ENCODE assay signal across 15 cellular contexts in genomic region chr3:45528429-45528828, GRCh38.
A peak's percentile ranks its signal among the peaks of the same experiment; 100 is the strongest.
DNase-seq lines count a peak whose midpoint lies in the region; ATAC-seq and TF ChIP-seq lines count a peak whose summit lies in the region.
"Had no signal": no experiment of that assay in that cellular context is flagged by ENCODE, and none has a peak within 500 bp of the region (broad histone marks: within the 10 kb centered on the region; RNA-seq: fewer than 3 reads in every experiment).

No MANE protein-coding gene starts in this region.

- no peak for TF ChIP-seq POLR2A in lower leg skin (IDR thresholded peaks at IDR 0.05)

- H3K27me3 ChIP-seq in foreskin keratinocyte (no peaks in the 10 kb centered on the region), left lung (no peaks in the 10 kb centered on the region)
- H3K27me3 ChIP-seq: BE2C had no signal

- H3K4me3 Mint-ChIP-seq in activated T-cell treated with anti-CD3 and anti-CD28 coated beads, Interleukin-2, amount 50 U/mL, for 72 hours, result peak overlapping the region in 1 of 2 donors; percentile 54
- H3K4me3 Mint-ChIP-seq: dendritic cell treated with granulocyte-macrophage colony-stimulating factor and Interleukin-4, amounts not matched to agents 40 ng/mL and 50 ng/mL, for 4 days; memory B cell had no signal

- H3K27ac Mint-ChIP-seq in activated T-cell treated with anti-CD3 and anti-CD28 coated beads, Interleukin-2, amount 50 U/mL, for 72 hours, result peak overlapping the region; percentile 70
- H3K27ac Mint-ChIP-seq: dendritic cell treated with granulocyte-macrophage colony-stimulating factor and Interleukin-4, amounts not matched to agents 40 ng/mL and 50 ng/mL, for 4 days; memory B cell had no signal

- no peaks in the 10 kb centered on the region for H3K9me3 Mint-ChIP-seq in activated T-cell treated with anti-CD3 and anti-CD28 coated beads, Interleukin-2, amount 50 U/mL, for 72 hours
- H3K9me3 Mint-ChIP-seq: dendritic cell treated with granulocyte-macrophage colony-stimulating factor and Interleukin-4, amounts not matched to agents 40 ng/mL and 50 ng/mL, for 4 days; memory B cell had no signal

- peaks cover 22% of the 10 kb centered on the region for H3K4me1 Mint-ChIP-seq in activated T-cell treated with anti-CD3 and anti-CD28 coated beads, Interleukin-2, amount 50 U/mL, for 72 hours (ENCODE audit: low read depth)
- H3K4me1 Mint-ChIP-seq: memory B cell had no signal

- H3K27ac ChIP-seq in foreskin keratinocyte (peak overlapping the region; percentile 22), left lung (no peak overlapping the region)

- 97 to 98% methylated on average over 1 of the region's 1 CpG for WGBS in lower leg skin, 2 donors

- ATAC-seq in activated T-cell treated with anti-CD3 and anti-CD28 coated beads, Interleukin-2, amount 50 U/mL, for 72 hours (replicated peaks in 1 of 2), result peak; percentile 82 to 83
- peak; percentile 49 for ATAC-seq in foreskin keratinocyte
- ATAC-seq in left lung, result no peak

- peaks cover 0 to 14% of the 10 kb centered on the region in 2 donors for H3K36me3 ChIP-seq in left lung
- H3K36me3 ChIP-seq: BE2C had no signal

- intact Hi-C loops in left lung (cut with DNase I) (no loop called here), lower leg skin (cut with DNase I; ENCODE audit: low total_unique reads) (no loop called here)

- TF ChIP-seq CTCF in foreskin keratinocyte (conservative IDR thresholded peaks at IDR 0.05) (no peak), left lung (IDR thresholded peaks at IDR 0.05) (no peak), lower leg skin (IDR thresholded peaks at IDR 0.05) (no peak)

- no peaks in the 10 kb centered on the region for H3K27me3 Mint-ChIP-seq in activated T-cell treated with anti-CD3 and anti-CD28 coated beads, Interleukin-2, amount 50 U/mL, for 72 hours (ENCODE audit: low read depth)
- H3K27me3 Mint-ChIP-seq: dendritic cell treated with granulocyte-macrophage colony-stimulating factor and Interleukin-4, amounts not matched to agents 40 ng/mL and 50 ng/mL, for 4 days; memory B cell had no signal

- H3K36me3 Mint-ChIP-seq in activated T-cell treated with anti-CD3 and anti-CD28 coated beads, Interleukin-2, amount 50 U/mL, for 72 hours (ENCODE audit: insufficient read depth in 2 of 2), result peaks cover 0 to 8% of the 10 kb centered on the region in 2 donors

- H3K9me3 ChIP-seq in left lung, result no peaks in the 10 kb centered on the region
- H3K9me3 ChIP-seq: BE2C had no signal

- H3K4me3 ChIP-seq in left lung, result no peak overlapping the region
- no peak overlapping the region for H3K4me3 ChIP-seq in lower leg skin (ENCODE audit: low read depth, poor library complexity, severe bottlenecking)

- peak in 2 of 3 donors; percentile 36 to 37 for DNase-seq in stimulated activated CD4-positive, alpha-beta T cell treated with anti-CD3 and anti-CD28 coated beads, Interleukin-12 subunit alpha, Interleukin-12 subunit beta, amount 100 ng/mL, for 48 hours (ENCODE audit: low read depth in 2 of 3, low spot score in 1 of 3)
- DNase-seq in stimulated activated CD4-positive, alpha-beta T cell treated with anti-CD3 and anti-CD28 coated beads, Interleukin-4, amount 100 ng/mL, for 1 hour, result no peak
- peak; percentile 29 to 46 for DNase-seq in activated T-cell treated with anti-CD3 and anti-CD28 coated beads, Interleukin-2, amount 50 U/mL, for 72 hours
- DNase-seq in foreskin keratinocyte (peak in 1 of 2 donors; percentile 71), cerebellum (ENCODE audit: low spot score) (no peak), NCI-H2029 (lab: John Stamatoyannopoulos, UW) (no peak), left lung (no peak), lower leg skin (ENCODE audit: low spot score in 2 of 2) (no peak)
- DNase-seq: BE2C, DND-41, NCI-H1436, NCI-H510A, SW 1271 had no signal

- H3K4me1 ChIP-seq in foreskin keratinocyte, result peaks cover 23% of the 10 kb centered on the region
- H3K4me1 ChIP-seq in left lung, result no peaks in the 10 kb centered on the region
- H3K4me1 ChIP-seq: BE2C had no signal

Comparison
In these comparisons a context has a peak if more than half of its experiments do, and no peak if none do; other contexts are left out.
1. DNase-seq: peak in stimulated activated CD4-positive, alpha-beta T cell treated with anti-CD3 and anti-CD28 coated beads, Interleukin-12 subunit alpha, Interleukin-12 subunit beta, amount 100 ng/mL, for 48 hours (2 of 3) and activated T-cell treated with anti-CD3 and anti-CD28 coated beads, Interleukin-2, amount 50 U/mL, for 72 hours (2 of 2); none in stimulated activated CD4-positive, alpha-beta T cell treated with anti-CD3 and anti-CD28 coated beads, Interleukin-4, amount 100 ng/mL, for 1 hour (single experiment), cerebellum (single experiment), NCI-H2029 (single experiment), left lung (0 of 2) and lower leg skin (0 of 2).